In the genomic region with DNA sequence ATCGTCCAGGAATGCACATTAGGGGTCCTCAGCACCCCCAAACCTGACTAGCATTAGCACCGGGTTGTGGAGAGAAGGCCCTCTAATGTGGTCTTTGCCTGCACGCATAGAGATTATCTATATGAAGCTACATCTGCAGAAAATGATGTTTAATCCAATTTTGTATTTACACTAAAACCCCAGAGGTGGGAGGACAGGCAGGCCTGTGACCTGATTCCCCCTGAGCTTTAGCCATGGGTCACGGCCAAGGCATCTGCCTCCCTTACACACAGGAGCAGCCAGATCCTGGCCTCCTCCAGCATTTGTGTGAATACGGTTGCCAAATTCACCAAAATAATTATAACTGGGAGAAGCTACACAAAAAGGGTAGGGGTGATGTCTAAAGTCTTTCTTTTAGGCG, we compare ENCODE assay signal across 19 cellular contexts. TPM values are rescaled to one million over a fixed set of nuclear protein-coding genes. Genes with fewer than 3 reads are reported as not detected.
DNase-seq lines count a peak whose midpoint lies in the region; ATAC-seq, FAIRE-seq and TF ChIP-seq lines count a peak whose summit lies in the region.
"Had no signal": no experiment of that assay in that cellular context is flagged by ENCODE, and none has a peak within 500 bp of the region (broad histone marks: within the 10 kb centered on the region; RNA-seq: fewer than 3 reads in every experiment).

No MANE protein-coding gene starts in this region.

- no peaks in the 10 kb centered on the region for H3K9me1 ChIP-seq in keratinocyte (ENCODE audit: control insufficient read depth, extremely low read depth, insufficient read depth, low read length)

- DNase-seq in G401 (ENCODE audit: low spot score) (peak; percentile 58), NCI-H82 treated with DMSO at 0.1 percent for 48 hours (lab: John Stamatoyannopoulos, UW; ENCODE audit: unreplicated experiment) (peak; percentile 83), keratinocyte (ENCODE audit: low read depth, low spot score) (no peak), foreskin fibroblast (no peak), NCI-H526 (lab: John Stamatoyannopoulos, UW) (no peak)
- DNase-seq: activated CD4-positive, alpha-beta T cell treated with anti-CD3 and anti-CD28 coated beads, Interleukin-2, amount 50 U/mL, for 4 hours; activated effector memory CD4-positive, alpha-beta T cell treated with Interleukin-2 at 50 U/mL for 16 hours; AML-193; COR-L47; HCEC 1CT; hippocampal formation; naive thymus-derived CD8-positive, alpha-beta T cell; stimulated activated CD4-positive, alpha-beta T cell treated with anti-CD3 and anti-CD28 coated beads, Interleukin-2, amount 100 ng/mL, for 48 hours; stimulated activated naive CD8-positive, alpha-beta T cell treated with anti-CD3 and anti-CD28 coated beads, Interleukin-15, Interleukin-2, amounts not matched to agents 100 U/mL and 50 U/mL, for 24 hours had no signal

- no peak for ATAC-seq in HG03175 (IDR thresholded peaks at IDR 0.05; ENCODE audit: unreplicated experiment)
- ATAC-seq: naive thymus-derived CD8-positive, alpha-beta T cell; stimulated activated naive CD8-positive, alpha-beta T cell treated with anti-CD3 and anti-CD28 coated beads, Interleukin-15, Interleukin-2, amounts not matched to agents 100 U/mL and 50 U/mL, for 24 hours had no signal

- no peak overlapping the region for H3K4me3 ChIP-seq in keratinocyte (ENCODE audit: control insufficient read depth in 2 of 3, extremely low read depth in 1 of 3, insufficient read depth in 2 of 3, low read depth in 1 of 3, low read length in 3 of 3)
- H3K4me3 ChIP-seq in rectal smooth muscle tissue (ENCODE audit: low read length) = peak overlapping the region; percentile 23
- H3K4me3 ChIP-seq in foreskin fibroblast (ENCODE audit: low read depth in 1 of 2, low read length in 2 of 2) = no peak overlapping the region
- H3K4me3 ChIP-seq: SJSA1, tibial nerve had no signal

- H3K36me3 ChIP-seq in keratinocyte (ENCODE audit: control insufficient read depth in 2 of 2, extremely low read depth in 1 of 2, insufficient read depth in 2 of 2, low read length in 2 of 2) (no peaks in the 10 kb centered on the region), rectal smooth muscle tissue (ENCODE audit: control insufficient read depth, insufficient read depth, low read length) (no peaks in the 10 kb centered on the region)
- H3K36me3 ChIP-seq: SJSA1, tibial nerve had no signal

- H3K27me3 ChIP-seq in keratinocyte (ENCODE audit: control insufficient read depth, extremely low read depth, insufficient read depth, low read length) = no peaks in the 10 kb centered on the region
- H3K27me3 ChIP-seq in rectal smooth muscle tissue (ENCODE audit: control insufficient read depth, insufficient read depth, low read length) = no peaks in the 10 kb centered on the region
- H3K27me3 ChIP-seq: SJSA1, tibial nerve had no signal

- H3K4me1 ChIP-seq in keratinocyte (ENCODE audit: control insufficient read depth, extremely low read depth, insufficient read depth, low read length) (peaks cover 27% of the 10 kb centered on the region), rectal smooth muscle tissue (ENCODE audit: control insufficient read depth, insufficient read depth, low read length) (peaks cover 18% of the 10 kb centered on the region)

- in situ Hi-C loops in G401 (cut with HindIII; ENCODE audit: low sequenced_read_pairs) = no loop called here

- H3K27ac ChIP-seq in keratinocyte (ENCODE audit: control insufficient read depth, insufficient read depth, low read length) = no peak overlapping the region
- H3K27ac ChIP-seq in rectal smooth muscle tissue (ENCODE audit: low read depth, low read length) = peak overlapping the region; percentile 72
- H3K27ac ChIP-seq: SJSA1, tibial nerve had no signal

- H4K20me1 ChIP-seq in keratinocyte (ENCODE audit: control insufficient read depth, extremely low read depth, insufficient read depth, low read length) = no peaks in the 10 kb centered on the region

- no peak for FAIRE-seq in keratinocyte (lab: Jason Lieb, UNC)
- FAIRE-seq: islet of Langerhans had no signal

- no peak overlapping the region for H3K4me2 ChIP-seq in keratinocyte (ENCODE audit: control insufficient read depth, extremely low read depth, insufficient read depth, low read depth, low read length)

- H3K9ac ChIP-seq in keratinocyte (ENCODE audit: control insufficient read depth, extremely low read depth, insufficient read depth, low read length) (no peak overlapping the region), rectal smooth muscle tissue (ENCODE audit: low read length) (no peak overlapping the region)

- no peak for TF ChIP-seq CTCF in keratinocyte (optimal IDR thresholded peaks at IDR 0.05 in 1 of 3, IDR thresholded peaks at IDR 0.05 in 1 of 3, conservative IDR thresholded peaks at IDR 0.05 in 1 of 3; ENCODE audit: extremely low read depth in 1 of 3, insufficient read depth in 2 of 3, low read length in 3 of 3)
- TF ChIP-seq CTCF in foreskin fibroblast (IDR thresholded peaks at IDR 0.05; ENCODE audit: low read depth, low read length) = no peak

- H3K79me2 ChIP-seq in keratinocyte (ENCODE audit: control insufficient read depth, insufficient read depth, low read length) = no peaks in the 10 kb centered on the region

- H3K9me3 ChIP-seq in keratinocyte (ENCODE audit: control insufficient read depth, low read depth, low read length) = no peaks in the 10 kb centered on the region
- H3K9me3 ChIP-seq: SJSA1, tibial nerve had no signal

- peak overlapping the region; percentile 1 for H2AFZ ChIP-seq in keratinocyte (ENCODE audit: control insufficient read depth, low read length)

- dilution Hi-C loops in keratinocyte (cut with MboI; ENCODE audit: extremely low pct_ligation_motif_present, low sequenced_read_pairs) = no loop called here

RNA-seq across cellular contexts. Expression of gene APOLD1, which starts 7.0 kb away (rescaled TPM):
- 31.6 and 39.5 TPM in 2 replicates for total RNA-seq in G401 (2014; rRNA removed; shearing (Covaris generic))
- 0.34 to 0.36 TPM (median 0.34 TPM) in 3 replicates for polyA plus RNA-seq in keratinocyte
- polyA plus RNA-seq in keratinocyte (2011; ENCODE audit: low read depth) = 0.05 TPM
- polyA plus RNA-seq in keratinocyte (2011; cell fraction: cytosol; rRNA removed) = 0.17 and 0.40 TPM in 2 replicates
- polyA plus RNA-seq in keratinocyte (2011; cell fraction: nucleus; rRNA removed) = 0.34 and 0.36 TPM in 2 replicates
- polyA plus RNA-seq in keratinocyte (2012; ENCODE audit: low replicate concordance) = 0.22 and 0.34 TPM in 2 replicates
- 0.26 to 0.33 TPM (median 0.26 TPM) in 3 replicates for polyA minus RNA-seq in keratinocyte
- polyA minus RNA-seq in keratinocyte (2011; cell fraction: cytosol; rRNA and poly(A)+ RNA removed) = 0.58 TPM
- polyA minus RNA-seq in keratinocyte (2011; cell fraction: nucleus; rRNA and poly(A)+ RNA removed) = 0.31 and 0.32 TPM in 2 replicates

RNA-seq across cellular contexts. Expression of gene DDX47, which starts 20.7 kb away (rescaled TPM):
- 117 and 172 TPM in 2 replicates for total RNA-seq in G401 (2014; rRNA removed; shearing (Covaris generic))
- polyA plus RNA-seq in keratinocyte = 52.9 to 92.6 TPM (median 90.2 TPM) in 3 replicates
- 28.2 TPM for polyA plus RNA-seq in keratinocyte (2011; ENCODE audit: low read depth)
- polyA plus RNA-seq in keratinocyte (2011; cell fraction: cytosol; rRNA removed) = 62.7 and 107 TPM in 2 replicates
- 129 and 167 TPM in 2 replicates for polyA plus RNA-seq in keratinocyte (2011; cell fraction: nucleus; rRNA removed)
- 53.1 and 62.8 TPM in 2 replicates for polyA plus RNA-seq in keratinocyte (2012; ENCODE audit: low replicate concordance)
- polyA minus RNA-seq in keratinocyte = 41.9 to 55.1 TPM (median 42.5 TPM) in 3 replicates
- 34.1 TPM for polyA minus RNA-seq in keratinocyte (2011; cell fraction: cytosol; rRNA and poly(A)+ RNA removed)
- polyA minus RNA-seq in keratinocyte (2011; cell fraction: nucleus; rRNA and poly(A)+ RNA removed) = 33.2 and 61.5 TPM in 2 replicates

Comparison
In these comparisons a context has a peak if more than half of its experiments do, and no peak if none do; other contexts are left out.
1. DNase-seq: peak in G401 (single experiment) and NCI-H82 treated with DMSO at 0.1 percent for 48 hours (single experiment); none in keratinocyte (single experiment), foreskin fibroblast (0 of 2) and NCI-H526 (0 of 2).